25 cellular contexts compared by ENCODE assay signal in the genomic region with DNA sequence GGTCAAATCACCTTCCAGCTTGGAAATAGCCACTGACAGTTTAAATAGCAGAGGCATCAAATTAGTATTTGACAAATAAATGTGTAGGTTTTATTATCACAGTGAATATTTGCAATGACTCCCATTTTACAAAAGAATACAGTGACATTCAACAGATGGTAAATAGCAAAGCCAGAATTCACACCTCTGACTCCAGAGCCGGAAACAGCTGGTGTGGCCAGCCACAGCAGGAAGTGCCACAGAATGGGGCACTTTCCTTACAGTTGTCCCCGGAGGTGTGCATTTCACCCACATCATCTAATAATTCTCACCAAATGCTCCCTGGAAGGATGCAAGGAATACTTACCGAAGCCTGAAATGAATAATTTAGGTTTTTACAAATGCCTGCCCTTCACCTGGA.
"Had no signal": no experiment of that assay in that cellular context is flagged by ENCODE, and none has a peak within 500 bp of the region (broad histone marks: within the 10 kb centered on the region; RNA-seq: fewer than 3 reads in every experiment).

No MANE protein-coding gene starts in this region.

- H2AFZ ChIP-seq: neural progenitor cell, parathyroid adenoma had no signal

- H3K36me3 ChIP-seq: esophagus squamous epithelium, heart right ventricle, neural progenitor cell, right lobe of liver, stomach, thyroid gland, vagina had no signal

- ATAC-seq: heart right ventricle; left lobe of liver; natural killer cell treated with Interleukin-12 subunit alpha and Interleukin-12 subunit beta and Interleukin-15 and Interleukin-18, amount 100 ng/mL, for 72 hours; right lobe of liver; stimulated activated effector memory CD8-positive, alpha-beta T cell treated with anti-CD3 and anti-CD28 coated beads, Interleukin-12 subunit alpha, Interleukin-12 subunit beta, amount 100 ng/mL, for 72 hours had no signal

- DNase-seq: dermis blood vessel endothelial cell; effector memory CD4-positive, alpha-beta T cell; esophagus squamous epithelium; foreskin melanocyte; glutamatergic neuron; heart right ventricle; hypothalamus; naive B cell; right lobe of liver; small intestine; stimulated activated CD4-positive, alpha-beta T cell treated with anti-CD3 and anti-CD28 coated beads, Interleukin-12 subunit alpha, Interleukin-12 subunit beta, amount 100 ng/mL, for 4 hours; stimulated activated CD4-positive, alpha-beta T cell treated with anti-CD3 and anti-CD28 coated beads, Interleukin-1b, Interleukin-23, amount 100 ng/mL, for 48 hours; stimulated activated CD4-positive, alpha-beta T cell treated with anti-CD3 and anti-CD28 coated beads, Interleukin-4, amount 100 ng/mL, for 1 hour; stimulated activated naive CD4-positive, alpha-beta T cell treated with Interleukin-2 at 50 U/mL for 16 hours; thyroid gland; trophoblast cell had no signal

- H3K27me3 ChIP-seq: esophagus squamous epithelium, neural progenitor cell, right lobe of liver, stomach, thyroid gland, vagina had no signal

- H3K4me3 ChIP-seq: coronary artery, esophagus squamous epithelium, heart right ventricle, lung, neural progenitor cell, right lobe of liver, stomach, thyroid gland, vagina had no signal

- H3K9me3 ChIP-seq: esophagus squamous epithelium, heart right ventricle, right lobe of liver, stomach, thyroid gland, vagina had no signal

- H3K79me2 ChIP-seq: parathyroid adenoma had no signal

- H3K27ac ChIP-seq: coronary artery, esophagus squamous epithelium, heart right ventricle, neural progenitor cell, parathyroid adenoma, right lobe of liver, stomach, thyroid gland, vagina had no signal

- H3K4me2 ChIP-seq: neural progenitor cell had no signal

- H3K4me1 ChIP-seq: esophagus squamous epithelium, heart right ventricle, neural progenitor cell, parathyroid adenoma, right lobe of liver, thyroid gland, vagina had no signal

- H3K9ac ChIP-seq: neural progenitor cell, parathyroid adenoma had no signal
